ENCODE assay signal across 8 cellular contexts in the genomic region with DNA sequence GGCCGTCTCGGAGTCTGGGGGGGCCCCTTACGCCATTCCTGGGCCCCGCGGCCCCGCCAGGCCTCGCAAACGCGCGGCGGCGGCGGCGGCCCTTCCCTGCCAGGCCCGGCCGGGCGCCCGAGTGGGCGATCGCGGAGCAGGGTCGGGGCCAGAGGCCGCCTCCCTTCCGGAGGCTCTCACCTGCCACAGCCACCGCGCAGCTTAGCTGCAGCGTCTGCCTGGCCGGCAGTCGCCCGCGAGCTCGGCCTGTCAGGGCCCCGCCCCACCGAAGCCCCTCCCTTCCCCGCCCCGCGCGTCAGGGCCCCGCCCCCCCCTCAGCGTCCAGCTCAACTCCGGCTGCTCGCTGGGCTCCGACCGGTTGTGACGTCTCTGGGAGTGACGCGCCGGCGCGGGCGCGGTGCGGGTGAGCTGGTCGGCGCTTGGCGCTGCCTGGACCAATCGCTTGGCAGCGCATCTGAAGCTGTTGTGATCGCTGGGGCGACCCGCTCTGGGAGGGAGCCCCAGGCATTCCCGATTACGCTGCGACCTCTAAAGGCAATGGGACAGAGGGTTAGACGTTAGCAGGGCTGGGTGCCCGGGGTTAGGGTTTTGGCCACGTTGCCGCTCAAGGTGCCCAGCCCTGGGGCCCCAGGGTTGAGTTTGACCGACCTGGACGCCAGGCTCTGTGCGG. TPM values are rescaled to one million over a fixed set of nuclear protein-coding genes. Genes with fewer than 3 reads are reported as not detected.
DNase-seq lines count a peak whose midpoint lies in the region; ATAC-seq, FAIRE-seq and TF ChIP-seq lines count a peak whose summit lies in the region.

A gene with protein sequence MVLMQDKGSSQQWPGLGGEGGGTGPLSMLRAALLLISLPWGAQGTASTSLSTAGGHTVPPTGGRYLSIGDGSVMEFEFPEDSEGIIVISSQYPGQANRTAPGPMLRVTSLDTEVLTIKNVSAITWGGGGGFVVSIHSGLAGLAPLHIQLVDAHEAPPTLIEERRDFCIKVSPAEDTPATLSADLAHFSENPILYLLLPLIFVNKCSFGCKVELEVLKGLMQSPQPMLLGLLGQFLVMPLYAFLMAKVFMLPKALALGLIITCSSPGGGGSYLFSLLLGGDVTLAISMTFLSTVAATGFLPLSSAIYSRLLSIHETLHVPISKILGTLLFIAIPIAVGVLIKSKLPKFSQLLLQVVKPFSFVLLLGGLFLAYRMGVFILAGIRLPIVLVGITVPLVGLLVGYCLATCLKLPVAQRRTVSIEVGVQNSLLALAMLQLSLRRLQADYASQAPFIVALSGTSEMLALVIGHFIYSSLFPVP (minus strand): TSS at position 216 of the 670 bp plus-strand sequence. CDS start 1,689 bp downstream, outside the sequence.

- no peaks in the 10 kb centered on the region for H3K36me3 ChIP-seq in OCI-LY1 (ENCODE audit: insufficient read depth, low read length)

- H3K9ac ChIP-seq in OCI-LY1 (ENCODE audit: low read length), result peak within 1 kb of the TSS; percentile 92

- peak within 1 kb of the TSS; percentile 30 for H3K27ac ChIP-seq in OCI-LY1 (ENCODE audit: low read depth, low read length, poor library complexity, severe bottlenecking)

- H3K4me3 ChIP-seq in OCI-LY1 (ENCODE audit: low read depth, low read length, poor library complexity, severe bottlenecking), result peak within 1 kb of the TSS; percentile 87

- FAIRE-seq in D721Med (lab: Jason Lieb, UNC), result no peak

- H3K4me2 ChIP-seq in OCI-LY1 (ENCODE audit: low read length), result peak within 1 kb of the TSS; percentile 99

- H3K4me1 ChIP-seq in OCI-LY1 (ENCODE audit: insufficient read depth, low read length, severe bottlenecking), result peaks cover 20% of the 10 kb centered on the region

- H3K9me3 ChIP-seq in OCI-LY1 (ENCODE audit: low read length), result no peaks in the 10 kb centered on the region

- DNase-seq in D721Med (ENCODE audit: insufficient read length, low spot score) (peak; percentile 85), HuH-7 (ENCODE audit: low spot score) (peak; percentile 87), mesenteric fat pad (ENCODE audit: low spot score) (peak; percentile 98)
- DNase-seq in activated CD8-positive, alpha-beta memory T cell treated with anti-CD3 and anti-CD28 coated beads, Interleukin-2, amount 50 U/mL, for 4 hours, result peak; percentile 86
- DNase-seq in stimulated activated CD8-positive, alpha-beta memory T cell treated with anti-CD3 and anti-CD28 coated beads, Interleukin-15, amount 100 ng/mL, for 1 hour (ENCODE audit: low read depth), result peak; percentile 69

- H2AFZ ChIP-seq in OCI-LY1 (ENCODE audit: low read length), result no peak within 1 kb of the TSS

- peak; percentile 64 for ATAC-seq in GM21526 (IDR thresholded peaks at IDR 0.05; ENCODE audit: low FRiP score, unreplicated experiment)

- no peaks in the 10 kb centered on the region for H3K9me2 ChIP-seq in OCI-LY1 (ENCODE audit: low read depth, low read length)

- H3K27me3 ChIP-seq in OCI-LY1 (ENCODE audit: insufficient read depth, low read length), result no peaks in the 10 kb centered on the region

- no peaks in the 10 kb centered on the region for H3F3A ChIP-seq in OCI-LY1 (ENCODE audit: insufficient read depth, low read length)

- TF ChIP-seq CTCF in D721Med (IDR thresholded peaks at IDR 0.05; ENCODE audit: insufficient read depth, missing control alignments) (peak; percentile 18), OCI-LY1 (IDR thresholded peaks at IDR 0.05; ENCODE audit: low read length) (no peak)

- H3K79me2 ChIP-seq in OCI-LY1 (ENCODE audit: insufficient read depth, low read length), result no peaks in the 10 kb centered on the region

- in situ Hi-C loops in endometrial microvascular endothelial cells (cut with HindIII; ENCODE audit: inconsistent ontology term, low pct_unique_long_range_greater_than_20kb, low sequenced_read_pairs), result no loop called here

- H4K20me1 ChIP-seq in OCI-LY1 (ENCODE audit: insufficient read depth, low read length), result no peaks in the 10 kb centered on the region

RNA-seq across cellular contexts. Expression of the gene that starts here (rescaled TPM):
- total RNA-seq in endometrial microvascular endothelial cells (ENCODE audit: inconsistent ontology term) (33.6 TPM), mesenteric fat pad (30.4 TPM)

Comparison
In these comparisons a context has a peak if more than half of its experiments do, and no peak if none do; other contexts are left out.
1. Peak in every context shown above with its lines: DNase-seq, ATAC-seq, H3K4me3 ChIP-seq and H3K27ac ChIP-seq.